ENCODE assay signal across 21 cellular contexts in the genomic region with DNA sequence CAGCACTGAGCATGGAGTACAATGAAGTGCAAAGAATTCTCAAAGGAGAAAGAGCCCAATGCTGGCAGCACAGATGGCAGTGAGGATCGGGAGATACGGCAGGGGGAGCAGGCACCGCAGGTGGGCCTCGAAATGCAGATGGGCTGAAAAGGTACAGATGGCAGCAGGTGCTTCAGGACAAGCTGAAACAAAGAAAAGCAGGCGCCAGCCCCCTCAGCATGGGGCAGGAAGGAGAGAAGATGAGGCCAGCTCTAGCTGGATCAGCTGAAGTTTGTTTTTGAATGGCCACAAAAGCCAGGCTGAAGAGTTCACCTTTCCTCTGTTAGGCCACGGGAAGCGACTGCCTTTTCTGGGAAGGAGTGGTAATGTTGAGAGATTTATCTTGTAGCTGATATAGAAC. TPM values are rescaled to one million over a fixed set of nuclear protein-coding genes. Genes with fewer than 3 reads are reported as not detected.
DNase-seq lines count a peak whose midpoint lies in the region; ATAC-seq and TF ChIP-seq lines count a peak whose summit lies in the region.
"Had no signal": no experiment of that assay in that cellular context is flagged by ENCODE, and none has a peak within 500 bp of the region (broad histone marks: within the 10 kb centered on the region; RNA-seq: fewer than 3 reads in every experiment).

No MANE protein-coding gene starts in this region.

- peak; percentile 93 for DNase-seq in NCI-H2171 (lab: John Stamatoyannopoulos, UW)
- no peak for DNase-seq in central memory CD8-positive, alpha-beta T cell (ENCODE audit: low spot score in 2 of 2)
- DNase-seq in occipital lobe (lab: John Stamatoyannopoulos, UW) = no peak
- DNase-seq in activated naive CD8-positive, alpha-beta T cell treated with anti-CD3 and anti-CD28 coated beads, Interleukin-2, amount 50 U/mL, for 24 hours = no peak
- no peak for DNase-seq in inferior parietal cortex (ENCODE audit: extremely low spot score)
- DNase-seq: activated CD8-positive, alpha-beta memory T cell treated with anti-CD3 and anti-CD28 coated beads for 24 hours; amygdala; foreskin keratinocyte; islet precursor cell; mammary epithelial cell; MV-4-11; naive thymus-derived CD8-positive, alpha-beta T cell; stimulated activated CD4-positive, alpha-beta T cell treated with anti-CD3 and anti-CD28 coated beads, Interleukin-12 subunit alpha, Interleukin-12 subunit beta, amount 100 ng/mL, for 4 hours; stimulated activated naive B cell treated with anti-CD40 and anti-IgM and Interleukin-4, amounts not matched to agents 10 μg/mL and 1 μg/mL and 100 μg/mL, for 72 hours; T-cell; tibial artery had no signal

- TF ChIP-seq EP300 in neural cell (conservative IDR thresholded peaks at IDR 0.05; ENCODE audit: poor library complexity, severe bottlenecking) = no peak

- H3K27me3 ChIP-seq in HUES64 (ENCODE audit: insufficient read depth, low read length) = no peaks in the 10 kb centered on the region
- H3K27me3 ChIP-seq in neural cell (ENCODE audit: insufficient read depth, low read depth, low read length) = no peaks in the 10 kb centered on the region
- H3K27me3 ChIP-seq: foreskin keratinocyte, tibial artery had no signal

- peaks cover 15% of the 10 kb centered on the region for H3K4me1 Mint-ChIP-seq in central memory CD8-positive, alpha-beta T cell
- no peaks in the 10 kb centered on the region for H3K4me1 Mint-ChIP-seq in activated naive CD8-positive, alpha-beta T cell treated with anti-CD3 and anti-CD28 coated beads, Interleukin-2, amount 50 U/mL, for 24 hours

- H3K4me1 ChIP-seq in HUES64 (ENCODE audit: insufficient read depth, low read length) = peaks cover 35% of the 10 kb centered on the region
- H3K4me1 ChIP-seq: tibial artery had no signal

- TF ChIP-seq CTCF in neural cell (IDR thresholded peaks at IDR 0.05; ENCODE audit: poor library complexity, severe bottlenecking) = no peak

- H3K9ac ChIP-seq in HUES64 (ENCODE audit: low read depth, low read length) (peak overlapping the region; percentile 27; the same call in 1 of the 2 replicates), neural cell (ENCODE audit: low read length) (peak overlapping the region; percentile 41)

- H3K4me2 ChIP-seq in neural cell (ENCODE audit: low read length) = no peak overlapping the region

- peak overlapping the region; percentile 86; the same call in 1 of the 2 replicates for H3K27ac ChIP-seq in HUES64 (ENCODE audit: low read depth, low read length)
- peak overlapping the region; percentile 67 for H3K27ac ChIP-seq in neural cell (ENCODE audit: low read length)
- H3K27ac ChIP-seq: coronary artery, foreskin keratinocyte, tibial artery had no signal

- H3K4me3 Mint-ChIP-seq in central memory CD8-positive, alpha-beta T cell = no peak overlapping the region
- H3K4me3 Mint-ChIP-seq in activated naive CD8-positive, alpha-beta T cell treated with anti-CD3 and anti-CD28 coated beads, Interleukin-2, amount 50 U/mL, for 24 hours = no peak overlapping the region
- H3K4me3 Mint-ChIP-seq: naive thymus-derived CD8-positive, alpha-beta T cell; stimulated activated naive B cell treated with anti-CD40 and anti-IgM and Interleukin-4, amounts not matched to agents 10 μg/mL and 1 μg/mL and 100 μg/mL, for 72 hours; T-cell had no signal

- H3K36me3 ChIP-seq in HUES64 (ENCODE audit: insufficient read depth, low read length) (peaks cover 81% of the 10 kb centered on the region), neural cell (ENCODE audit: insufficient read depth, low read length) (peaks cover 18% of the 10 kb centered on the region)

- H3K27me3 Mint-ChIP-seq in central memory CD8-positive, alpha-beta T cell = no peaks in the 10 kb centered on the region
- no peaks in the 10 kb centered on the region for H3K27me3 Mint-ChIP-seq in activated naive CD8-positive, alpha-beta T cell treated with anti-CD3 and anti-CD28 coated beads, Interleukin-2, amount 50 U/mL, for 24 hours
- H3K27me3 Mint-ChIP-seq: naive thymus-derived CD8-positive, alpha-beta T cell; stimulated activated naive B cell treated with anti-CD40 and anti-IgM and Interleukin-4, amounts not matched to agents 10 μg/mL and 1 μg/mL and 100 μg/mL, for 72 hours; T-cell had no signal

- no peak for ATAC-seq in central memory CD8-positive, alpha-beta T cell (replicated peaks; ENCODE audit: extremely low read depth, poor library complexity, severe bottlenecking)
- no peak for ATAC-seq in activated naive CD8-positive, alpha-beta T cell treated with anti-CD3 and anti-CD28 coated beads, Interleukin-2, amount 50 U/mL, for 24 hours
- ATAC-seq: foreskin keratinocyte; naive thymus-derived CD8-positive, alpha-beta T cell; stimulated activated naive B cell treated with anti-CD40 and anti-IgM and Interleukin-4, amounts not matched to agents 10 μg/mL and 1 μg/mL and 100 μg/mL, for 72 hours; T-cell had no signal

- H3K79me2 ChIP-seq in neural cell (replicated peaks; ENCODE audit: insufficient read depth, low read length) = no peaks in the 10 kb centered on the region

- no peaks in the 10 kb centered on the region for H3K9me2 ChIP-seq in neural cell (ENCODE audit: insufficient read depth, low read length)

- no peaks in the 10 kb centered on the region for H4K20me1 ChIP-seq in neural cell (ENCODE audit: insufficient read depth)

- peak overlapping the region; percentile 32 for H3K27ac Mint-ChIP-seq in central memory CD8-positive, alpha-beta T cell (ENCODE audit: low read depth)
- no peak overlapping the region for H3K27ac Mint-ChIP-seq in activated naive CD8-positive, alpha-beta T cell treated with anti-CD3 and anti-CD28 coated beads, Interleukin-2, amount 50 U/mL, for 24 hours
- H3K27ac Mint-ChIP-seq: naive thymus-derived CD8-positive, alpha-beta T cell; stimulated activated naive B cell treated with anti-CD40 and anti-IgM and Interleukin-4, amounts not matched to agents 10 μg/mL and 1 μg/mL and 100 μg/mL, for 72 hours; T-cell had no signal

- no peaks in the 10 kb centered on the region for H3K9me3 Mint-ChIP-seq in central memory CD8-positive, alpha-beta T cell
- H3K9me3 Mint-ChIP-seq in activated naive CD8-positive, alpha-beta T cell treated with anti-CD3 and anti-CD28 coated beads, Interleukin-2, amount 50 U/mL, for 24 hours = no peaks in the 10 kb centered on the region
- H3K9me3 Mint-ChIP-seq: naive thymus-derived CD8-positive, alpha-beta T cell; stimulated activated naive B cell treated with anti-CD40 and anti-IgM and Interleukin-4, amounts not matched to agents 10 μg/mL and 1 μg/mL and 100 μg/mL, for 72 hours; T-cell had no signal

- no peaks in the 10 kb centered on the region for H3K9me3 ChIP-seq in HUES64 (ENCODE audit: insufficient read depth, low read depth, low read length)
- H3K9me3 ChIP-seq in neural cell (ENCODE audit: low read length) = no peaks in the 10 kb centered on the region
- H3K9me3 ChIP-seq: tibial artery had no signal

- no peak overlapping the region for H2AFZ ChIP-seq in neural cell (ENCODE audit: low read depth, low read length)

- no peak overlapping the region for H3K4me3 ChIP-seq in HUES64 (ENCODE audit: low read length)
- H3K4me3 ChIP-seq in neural cell (ENCODE audit: low read length) = peak overlapping the region; percentile 46
- H3K4me3 ChIP-seq: coronary artery, tibial artery had no signal

- WGBS in HUES64 = 14% methylated on average over 7 of the region's 7 CpGs

- no peak for TF ChIP-seq RAD21 in neural cell (conservative IDR thresholded peaks at IDR 0.05)

- no peaks in the 10 kb centered on the region for H3F3A ChIP-seq in neural cell (ENCODE audit: insufficient read depth, low read length, poor library complexity, severe bottlenecking)

- peaks cover 63% of the 10 kb centered on the region for H3K36me3 Mint-ChIP-seq in central memory CD8-positive, alpha-beta T cell (ENCODE audit: insufficient read depth)
- peaks cover 54% of the 10 kb centered on the region for H3K36me3 Mint-ChIP-seq in activated naive CD8-positive, alpha-beta T cell treated with anti-CD3 and anti-CD28 coated beads, Interleukin-2, amount 50 U/mL, for 24 hours (ENCODE audit: low read depth)

TF ChIP-seq in neural cell, 6 proteins besides CTCF, POLR2A, EP300 and RAD21:
- TF ChIP-seq POLR2AphosphoS5 (IDR thresholded peaks at IDR 0.05) (no peak), EZH2 (IDR thresholded peaks at IDR 0.05; ENCODE audit: borderline replicate concordance, insufficient read depth, low read length, poor library complexity, severe bottlenecking) (no peak), TAF1 (IDR thresholded peaks at IDR 0.05; ENCODE audit: low read depth) (no peak), MXI1 (conservative IDR thresholded peaks at IDR 0.05; ENCODE audit: poor library complexity, severe bottlenecking) (no peak)
- TF ChIP-seq, protein P1, sequence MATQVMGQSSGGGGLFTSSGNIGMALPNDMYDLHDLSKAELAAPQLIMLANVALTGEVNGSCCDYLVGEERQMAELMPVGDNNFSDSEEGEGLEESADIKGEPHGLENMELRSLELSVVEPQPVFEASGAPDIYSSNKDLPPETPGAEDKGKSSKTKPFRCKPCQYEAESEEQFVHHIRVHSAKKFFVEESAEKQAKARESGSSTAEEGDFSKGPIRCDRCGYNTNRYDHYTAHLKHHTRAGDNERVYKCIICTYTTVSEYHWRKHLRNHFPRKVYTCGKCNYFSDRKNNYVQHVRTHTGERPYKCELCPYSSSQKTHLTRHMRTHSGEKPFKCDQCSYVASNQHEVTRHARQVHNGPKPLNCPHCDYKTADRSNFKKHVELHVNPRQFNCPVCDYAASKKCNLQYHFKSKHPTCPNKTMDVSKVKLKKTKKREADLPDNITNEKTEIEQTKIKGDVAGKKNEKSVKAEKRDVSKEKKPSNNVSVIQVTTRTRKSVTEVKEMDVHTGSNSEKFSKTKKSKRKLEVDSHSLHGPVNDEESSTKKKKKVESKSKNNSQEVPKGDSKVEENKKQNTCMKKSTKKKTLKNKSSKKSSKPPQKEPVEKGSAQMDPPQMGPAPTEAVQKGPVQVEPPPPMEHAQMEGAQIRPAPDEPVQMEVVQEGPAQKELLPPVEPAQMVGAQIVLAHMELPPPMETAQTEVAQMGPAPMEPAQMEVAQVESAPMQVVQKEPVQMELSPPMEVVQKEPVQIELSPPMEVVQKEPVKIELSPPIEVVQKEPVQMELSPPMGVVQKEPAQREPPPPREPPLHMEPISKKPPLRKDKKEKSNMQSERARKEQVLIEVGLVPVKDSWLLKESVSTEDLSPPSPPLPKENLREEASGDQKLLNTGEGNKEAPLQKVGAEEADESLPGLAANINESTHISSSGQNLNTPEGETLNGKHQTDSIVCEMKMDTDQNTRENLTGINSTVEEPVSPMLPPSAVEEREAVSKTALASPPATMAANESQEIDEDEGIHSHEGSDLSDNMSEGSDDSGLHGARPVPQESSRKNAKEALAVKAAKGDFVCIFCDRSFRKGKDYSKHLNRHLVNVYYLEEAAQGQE (IDR thresholded peaks at IDR 0.05; ENCODE audit: borderline replicate concordance) = no peak

RNA-seq across cellular contexts. Expression of a gene that starts 7.7 kb away (rescaled TPM):
- polyA plus RNA-seq in HUES64 (2013, experiment 1 of 2) = 79.7 TPM
- polyA plus RNA-seq in HUES64 (2013, experiment 2 of 2) = 72.6 TPM
- polyA plus RNA-seq in neural cell = 101 and 105 TPM in 2 replicates
- 27.5 and 30.8 TPM in 2 replicates for polyA minus RNA-seq in neural cell
- 18.1 TPM for total RNA-seq in occipital lobe

RNA-seq across cellular contexts. Expression of a gene that starts 19.2 kb away (rescaled TPM):
- 0.40 TPM for polyA plus RNA-seq in HUES64 (2013, experiment 1 of 2)
- 0.82 TPM for polyA plus RNA-seq in HUES64 (2013, experiment 2 of 2)
- polyA plus RNA-seq in neural cell = 1.7 and 2.1 TPM in 2 replicates
- 0.93 and 1.7 TPM in 2 replicates for polyA minus RNA-seq in neural cell
- total RNA-seq in occipital lobe = 1.9 TPM
- total RNA-seq: pulmonary artery endothelial cell had no signal
- polyA plus RNA-seq: BJ had no signal
